ENCODE assay signal across 30 cellular contexts in the genomic region with DNA sequence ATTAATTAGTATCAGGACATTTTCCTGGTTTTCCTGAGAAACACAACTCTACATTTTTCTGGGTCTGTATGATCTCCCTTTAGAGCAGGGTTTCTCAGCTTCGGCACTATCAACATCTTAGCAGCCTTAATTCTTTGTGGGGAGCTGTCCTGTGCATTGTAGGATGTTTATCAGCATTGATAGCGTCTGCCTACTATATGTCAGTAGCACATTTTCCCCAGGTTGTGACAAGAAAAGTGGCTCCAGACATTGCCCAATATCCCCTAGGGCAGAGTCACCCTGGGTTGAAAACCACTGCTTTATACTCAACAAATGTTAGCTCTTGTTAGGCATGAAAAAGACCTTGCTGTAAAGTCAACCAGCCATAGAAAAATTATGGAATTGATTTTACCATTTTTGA.
"Had no signal": no experiment of that assay in that cellular context is flagged by ENCODE, and none has a peak within 500 bp of the region (broad histone marks: within the 10 kb centered on the region; RNA-seq: fewer than 3 reads in every experiment).

No MANE protein-coding gene starts in this region.

- DNase-seq: activated B cell treated with CpG ODN at 0.5 μM for 24 hours; activated CD4-positive, alpha-beta T cell treated with anti-CD3 and anti-CD28 coated beads for 48 hours; activated CD4-positive, alpha-beta T cell treated with anti-CD3 and anti-CD28 coated beads, Interleukin-2, amount 50 U/mL, for 1 hour; activated CD4-positive, alpha-beta T cell treated with anti-CD3 and anti-CD28 coated beads, Interleukin-2, amount 50 U/mL, for 48 hours; activated CD8-positive, alpha-beta memory T cell treated with anti-CD3 and anti-CD28 coated beads for 24 hours; activated CD8-positive, alpha-beta T cell treated with anti-CD3 and anti-CD28 coated beads for 36 hours; activated effector memory CD4-positive, alpha-beta T cell treated with Interleukin-2 at 50 U/mL for 16 hours; activated gamma-delta T cell treated with Interleukin-2 at 50 U/mL for 16 hours; activated naive CD4-positive, alpha-beta T cell treated with anti-CD3 and anti-CD28 coated beads for 36 hours; activated naive CD8-positive, alpha-beta T cell treated with anti-CD3 and anti-CD28 coated beads for 36 hours; activated naive CD8-positive, alpha-beta T cell treated with anti-CD3 and anti-CD28 coated beads, Interleukin-2, amount 50 U/mL, for 24 hours; activated T-cell treated with anti-CD3 and anti-CD28 coated beads, Interleukin-2, amount 50 U/mL, for 4 hours; adrenal gland; amygdala; aorta; cortex of kidney; dermis blood vessel endothelial cell; effector CD4-positive, alpha-beta T cell; effector memory CD8-positive, alpha-beta T cell; foreskin keratinocyte; gastrocnemius medialis; heart right ventricle; T-helper 17 cell; T1000; WERI-Rb-1 had no signal

- H3K27me3 ChIP-seq: adrenal gland, body of pancreas, foreskin keratinocyte, hepatocyte had no signal

- ATAC-seq: activated CD4-positive, CD25-positive, alpha-beta regulatory T cell treated with anti-CD3 and anti-CD28 coated beads, Interleukin-2, amount 50 U/mL, for 24 hours; activated CD8-positive, alpha-beta T cell treated with anti-CD3 and anti-CD28 coated beads for 36 hours; activated naive CD8-positive, alpha-beta T cell treated with anti-CD3 and anti-CD28 coated beads, Interleukin-2, amount 50 U/mL, for 24 hours; activated T-cell treated with anti-CD3 and anti-CD28 coated beads, Interleukin-2, amount 50 U/mL, for 4 hours; activated T-helper 17 cell treated with anti-CD3 and anti-CD28 coated beads, Interleukin-2, amount 50 U/mL, for 72 hours; body of pancreas; effector memory CD8-positive, alpha-beta T cell; foreskin keratinocyte; gastrocnemius medialis; heart right ventricle; T-helper 17 cell had no signal

- H3K27ac ChIP-seq: adrenal gland, epithelial cell of prostate, foreskin keratinocyte, gastrocnemius medialis, heart right ventricle, hepatocyte, WERI-Rb-1 had no signal

- H3K9me3 ChIP-seq: adrenal gland, body of pancreas, gastrocnemius medialis, heart right ventricle had no signal

- H3K4me1 ChIP-seq: adrenal gland, gastrocnemius medialis had no signal

- H3K36me3 ChIP-seq: adrenal gland, gastrocnemius medialis, heart right ventricle, WERI-Rb-1 had no signal

- H2AFZ ChIP-seq: hepatocyte had no signal

- H3K79me2 ChIP-seq: hepatocyte had no signal

- H3K4me3 ChIP-seq: adrenal gland, body of pancreas, gastrocnemius medialis, heart right ventricle, hepatocyte had no signal
